ENCODE assay signal across 21 cellular contexts in genomic region chr15:95174281-95174680, GRCh38.
A peak's percentile ranks its signal among the peaks of the same experiment; 100 is the strongest.
DNase-seq lines count a peak whose midpoint lies in the region; ATAC-seq and TF ChIP-seq lines count a peak whose summit lies in the region.
"Had no signal": no experiment of that assay in that cellular context is flagged by ENCODE, and none has a peak within 500 bp of the region (broad histone marks: within the 10 kb centered on the region; RNA-seq: fewer than 3 reads in every experiment).

No MANE protein-coding gene starts in this region.

- ATAC-seq in Right ventricle myocardium superior (ENCODE audit: poor library complexity) (peak; percentile 57), aorta (ENCODE audit: low FRiP score) (peak; percentile 58), GM21423 (IDR thresholded peaks at IDR 0.05; ENCODE audit: unreplicated experiment) (no peak)
- ATAC-seq: activated naive CD4-positive, alpha-beta T cell treated with anti-CD3 and anti-CD28 coated beads, Interleukin-2, amount 50 U/mL, for 72 hours; activated T-cell treated with anti-CD3 and anti-CD28 coated beads, Interleukin-2, amount 50 U/mL, for 4 hours; upper lobe of right lung had no signal

- no peak for TF ChIP-seq CTCF in fibroblast of pulmonary artery (IDR thresholded peaks at IDR 0.05; ENCODE audit: low read length, missing control alignments)

- intact Hi-C loops in Right ventricle myocardium superior (cut with DNase I) = no loop called here
- intact Hi-C loops in cardiac septum (cut with DNase I) = no loop called here
- intact Hi-C loops in aorta (cut with DNase I) = loop anchor here in 1 of 2 donors (10.0 kb wide), 2 partner anchors 499 to 1151 kb away; no protein-coding TSS in a partner anchor

- H3K4me3 ChIP-seq in fibroblast of pulmonary artery (replicated peaks; ENCODE audit: low read depth, low read length) = no peak overlapping the region
- no peak overlapping the region for H3K4me3 ChIP-seq in aorta (ENCODE audit: low read length in 2 of 2)
- H3K4me3 ChIP-seq: smooth muscle cell, upper lobe of right lung had no signal

- peaks cover 2% of the 10 kb centered on the region in 2 donors for H3K4me1 ChIP-seq in aorta (ENCODE audit: control insufficient read depth in 1 of 2, insufficient read depth in 2 of 2, low read length in 2 of 2)
- H3K4me1 ChIP-seq: parathyroid adenoma had no signal

- no peaks in the 10 kb centered on the region for H3K27me3 ChIP-seq in aorta (ENCODE audit: control insufficient read depth in 1 of 2, insufficient read depth in 2 of 2, low read length in 1 of 2)
- H3K27me3 ChIP-seq: upper lobe of right lung had no signal

- no peaks in the 10 kb centered on the region for H3K36me3 ChIP-seq in aorta (ENCODE audit: control insufficient read depth in 1 of 2, insufficient read depth in 2 of 2, low read length in 1 of 2)
- H3K36me3 ChIP-seq: upper lobe of right lung had no signal

- H3K9me3 ChIP-seq in aorta (ENCODE audit: control insufficient read depth, low read length) = no peaks in the 10 kb centered on the region
- H3K9me3 ChIP-seq: upper lobe of right lung had no signal

- DNase-seq in Right ventricle myocardium superior (no peak), cardiac septum (ENCODE audit: low spot score) (no peak), fibroblast of pulmonary artery (ENCODE audit: low read depth) (peak; percentile 65), renal cortical epithelial cell (ENCODE audit: low read depth) (peak; percentile 25), aorta (no peak), C1 segment of cervical spinal cord (lab: John Stamatoyannopoulos, UW) (no peak), CD1c-positive myeloid dendritic cell (ENCODE audit: extremely low spot score) (no peak)
- DNase-seq: activated CD4-positive, alpha-beta memory T cell treated with anti-CD3 and anti-CD28 coated beads for 36 hours; activated T-cell treated with anti-CD3 and anti-CD28 coated beads, Interleukin-2, amount 50 U/mL, for 4 hours; CD4-positive, alpha-beta memory T cell; DMS79 treated with DMSO at 0.1 percent for 48 hours; effector CD4-positive, alpha-beta T cell; foreskin melanocyte; NCI-H1694; NCI-H446; T-helper 1 cell; upper lobe of right lung had no signal

- WGBS in aorta, 2 donors = 15 to 22% methylated on average over 4 of the region's 4 CpGs

- H3K27ac ChIP-seq in aorta (ENCODE audit: low read depth in 1 of 2, low read length in 2 of 2) = peak overlapping the region in 1 of 2 donors; percentile 4
- H3K27ac ChIP-seq: parathyroid adenoma, upper lobe of right lung had no signal

Comparison
In these comparisons a context has a peak if more than half of its experiments do, and no peak if none do; other contexts are left out.
1. DNase-seq: peak in fibroblast of pulmonary artery (single experiment) and renal cortical epithelial cell (single experiment); none in Right ventricle myocardium superior (single experiment), cardiac septum (single experiment), aorta (0 of 2), C1 segment of cervical spinal cord (0 of 14) and CD1c-positive myeloid dendritic cell (single experiment).